9 cellular contexts compared by ENCODE assay signal in the genomic region with DNA sequence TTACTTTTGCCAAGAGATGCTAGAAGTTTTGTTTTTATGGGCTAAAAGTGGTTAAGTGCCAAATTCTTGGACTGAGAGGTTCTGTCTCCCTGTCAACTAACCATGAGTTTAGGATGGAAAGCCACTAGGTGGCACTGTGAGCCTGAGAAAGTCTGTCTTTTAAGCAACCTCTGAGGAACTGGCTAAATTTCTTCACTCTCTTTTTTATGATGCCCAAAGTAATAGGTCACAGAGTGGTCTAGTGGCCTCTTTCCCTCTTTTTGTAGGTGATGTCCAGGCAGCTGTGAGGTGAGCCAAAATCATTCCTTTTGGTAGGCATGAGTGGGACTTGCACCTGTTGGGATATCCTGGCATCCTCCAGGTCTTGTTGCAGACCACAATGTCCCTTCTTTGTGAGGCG. TPM values are rescaled to one million over a fixed set of nuclear protein-coding genes. Genes with fewer than 3 reads are reported as not detected.
DNase-seq lines count a peak whose midpoint lies in the region; ATAC-seq and TF ChIP-seq lines count a peak whose summit lies in the region.
"Had no signal": no experiment of that assay in that cellular context is flagged by ENCODE, and none has a peak within 500 bp of the region (broad histone marks: within the 10 kb centered on the region; RNA-seq: fewer than 3 reads in every experiment).

No MANE protein-coding gene starts in this region.

- no peaks in the 10 kb centered on the region for H3K4me1 ChIP-seq in CD4-positive, alpha-beta memory T cell (ENCODE audit: insufficient read depth, low read length)
- H3K4me1 ChIP-seq in spleen: peaks cover 0 to 9% (median 3%) of the 10 kb centered on the region in 6 donors

- H3K36me3 ChIP-seq in CD4-positive, alpha-beta memory T cell (ENCODE audit: insufficient read depth, low read length): peaks cover 61% of the 10 kb centered on the region
- H3K36me3 ChIP-seq in spleen: peaks cover 0 to 100% (median 46%) of the 10 kb centered on the region in 6 donors

- no peak overlapping the region for H3K27ac Mint-ChIP-seq in CD4-positive, alpha-beta memory T cell
- H3K27ac Mint-ChIP-seq: IgD-negative memory B cell had no signal

- CTCF ChIA-PET in CD4-positive, alpha-beta memory T cell (lab: Charles Lee; ENCODE audit: partially characterized antibody): interaction anchor here (0.7 to 12.3 kb wide), 32 partner anchors 9 to 906 kb away, joined by 3 to 267 read pairs (median 4); no protein-coding TSS in a partner anchor

- no peak overlapping the region for H3K27ac ChIP-seq in CD4-positive, alpha-beta memory T cell (ENCODE audit: low read depth, low read length)
- H3K27ac ChIP-seq in spleen: no peak overlapping the region

- intact Hi-C loops in CD4-positive, alpha-beta memory T cell (cut with micrococcal nuclease): loop anchor here (1.0 to 2.0 kb wide), 2 partner anchors 428 to 501 kb away; no protein-coding TSS in a partner anchor
- intact Hi-C loops in spleen (cut with DNase I; ENCODE audit: low total_unique reads): loop anchor here (2.0 to 10.0 kb wide), 2 partner anchors 426 to 500 kb away; no protein-coding TSS in a partner anchor

- peak; percentile 62 to 86 (median 80) for TF ChIP-seq CTCF in spleen (IDR thresholded peaks at IDR 0.05 in 8 of 11, conservative IDR thresholded peaks at IDR 0.05 in 3 of 11)

- no peak overlapping the region for H3K4me3 ChIP-seq in CD4-positive, alpha-beta memory T cell (ENCODE audit: low read length in 2 of 2)
- H3K4me3 ChIP-seq in spleen: no peak overlapping the region

- peaks cover 0 to 12% (median 6%) of the 10 kb centered on the region in 8 donors for H3K9me3 Mint-ChIP-seq in CD4-positive, alpha-beta memory T cell
- H3K9me3 Mint-ChIP-seq: IgD-negative memory B cell had no signal

- H3K4me1 Mint-ChIP-seq in CD4-positive, alpha-beta memory T cell: peaks cover 0 to 6% (median 2%) of the 10 kb centered on the region in 4 donors

- WGBS in spleen, 5 donors: 92 to 100% (median 97%) methylated on average over 1 of the region's 1 CpG

- DNase-seq in CD4-positive, alpha-beta memory T cell: peak; percentile 61 to 71 (median 64)
- DNase-seq in NCI-H187 (lab: John Stamatoyannopoulos, UW) (peak; percentile 20 to 37), T-helper 9 cell (peak; percentile 58), astrocyte of the hippocampus (ENCODE audit: low read depth, low spot score) (peak; percentile 90), hypothalamus (lab: John Stamatoyannopoulos, UW) (peak in 39 of 51 donors; percentile 3 to 87 (median 54)), spleen (no peak)

- H3K4me3 Mint-ChIP-seq in CD4-positive, alpha-beta memory T cell: no peak overlapping the region
- H3K4me3 Mint-ChIP-seq: IgD-negative memory B cell had no signal

- peaks cover 76% of the 10 kb centered on the region in 2 donors for H3K36me3 Mint-ChIP-seq in CD4-positive, alpha-beta memory T cell

- no peaks in the 10 kb centered on the region for H3K9me3 ChIP-seq in CD4-positive, alpha-beta memory T cell (ENCODE audit: control insufficient read depth in 1 of 2, low read length in 2 of 2)
- peaks cover 0 to 15% (median 12%) of the 10 kb centered on the region in 8 donors for H3K9me3 ChIP-seq in spleen

- no peaks in the 10 kb centered on the region for H3K27me3 Mint-ChIP-seq in CD4-positive, alpha-beta memory T cell
- H3K27me3 Mint-ChIP-seq: IgD-negative memory B cell had no signal

- TF ChIP-seq POLR2A in spleen (IDR thresholded peaks at IDR 0.05): no peak

- no peaks in the 10 kb centered on the region for H3K27me3 ChIP-seq in CD4-positive, alpha-beta memory T cell (ENCODE audit: insufficient read depth, low read length)
- H3K27me3 ChIP-seq in spleen (replicated peaks in 1 of 7): no peaks in the 10 kb centered on the region

- ATAC-seq in GM21529 (IDR thresholded peaks at IDR 0.05; ENCODE audit: unreplicated experiment): peak; percentile 70
- ATAC-seq in HG02623 (IDR thresholded peaks at IDR 0.05; ENCODE audit: unreplicated experiment): no peak

- POLR2A ChIA-PET in CD4-positive, alpha-beta memory T cell (lab: Charles Lee; ENCODE audit: partially characterized antibody): interaction anchor here (1.4 to 1.6 kb wide), 2 partner anchors 427 to 501 kb away, joined by 4 to 7 read pairs; no protein-coding TSS in a partner anchor

RNA-seq across cellular contexts. Expression of a gene that starts 56.8 kb away (rescaled TPM):
- total RNA-seq in CD4-positive, alpha-beta memory T cell: 100 to 1,000 TPM; 206 to 223 TPM
- polyA plus RNA-seq in CD4-positive, alpha-beta memory T cell: 100 to 1,000 TPM; 119 to 135 TPM
- 100 to 1,000 TPM in 6 of 7 donors, 10 to 100 TPM in 1; 99.5 to 173 (median 139) TPM for total RNA-seq in spleen
- 10 to 100 TPM; 61.7 to 76.4 (median 68.5) TPM for polyA plus RNA-seq in spleen
